ENCODE assay signal across 1 cellular context in the genomic region with DNA sequence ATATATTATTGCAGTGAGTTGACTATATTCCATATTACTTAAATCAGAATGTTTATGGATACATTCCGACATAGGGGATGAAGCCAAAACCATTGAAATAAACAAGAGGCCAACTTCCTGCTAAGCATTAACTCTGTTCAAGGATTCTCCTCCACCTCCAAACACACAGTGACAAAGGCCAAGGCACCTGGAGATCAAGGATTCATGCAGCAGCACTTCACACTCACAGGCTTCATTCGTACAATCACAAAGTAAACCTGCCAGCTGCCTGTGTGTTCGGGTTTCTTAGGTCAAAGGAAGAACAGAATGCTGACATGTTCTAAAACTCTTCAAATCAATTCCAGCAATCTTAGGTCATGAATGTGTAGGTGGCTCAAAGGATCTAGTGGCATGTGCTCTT.
TF ChIP-seq lines count a peak whose summit lies in the region.

No MANE protein-coding gene starts in this region.

TF ChIP-seq in GM23338, 12 proteins besides CTCF, POLR2A, EP300 and RAD21:
- TF ChIP-seq NANOG (IDR thresholded peaks at IDR 0.05; ENCODE audit: borderline replicate concordance), result no peak
- no peak for TF ChIP-seq ZNF331 (CRISPR knock-in tag; IDR thresholded peaks at IDR 0.05; ENCODE audit: low read depth)
- no peak for TF ChIP-seq EZH2phosphoT487 (IDR thresholded peaks at IDR 0.05; ENCODE audit: unreplicated experiment)
- TF ChIP-seq, protein P1, sequence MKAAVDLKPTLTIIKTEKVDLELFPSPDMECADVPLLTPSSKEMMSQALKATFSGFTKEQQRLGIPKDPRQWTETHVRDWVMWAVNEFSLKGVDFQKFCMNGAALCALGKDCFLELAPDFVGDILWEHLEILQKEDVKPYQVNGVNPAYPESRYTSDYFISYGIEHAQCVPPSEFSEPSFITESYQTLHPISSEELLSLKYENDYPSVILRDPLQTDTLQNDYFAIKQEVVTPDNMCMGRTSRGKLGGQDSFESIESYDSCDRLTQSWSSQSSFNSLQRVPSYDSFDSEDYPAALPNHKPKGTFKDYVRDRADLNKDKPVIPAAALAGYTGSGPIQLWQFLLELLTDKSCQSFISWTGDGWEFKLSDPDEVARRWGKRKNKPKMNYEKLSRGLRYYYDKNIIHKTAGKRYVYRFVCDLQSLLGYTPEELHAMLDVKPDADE (IDR thresholded peaks at IDR 0.05), result no peak
- no peak for TF ChIP-seq STAT1 (IDR thresholded peaks at IDR 0.05; ENCODE audit: unreplicated experiment)
- no peak for TF ChIP-seq POLR2AphosphoS5 (IDR thresholded peaks at IDR 0.05; ENCODE audit: low read depth)
- no peak for TF ChIP-seq EZH2 (IDR thresholded peaks at IDR 0.05; ENCODE audit: low read depth, unreplicated experiment)
- TF ChIP-seq, protein P2, sequence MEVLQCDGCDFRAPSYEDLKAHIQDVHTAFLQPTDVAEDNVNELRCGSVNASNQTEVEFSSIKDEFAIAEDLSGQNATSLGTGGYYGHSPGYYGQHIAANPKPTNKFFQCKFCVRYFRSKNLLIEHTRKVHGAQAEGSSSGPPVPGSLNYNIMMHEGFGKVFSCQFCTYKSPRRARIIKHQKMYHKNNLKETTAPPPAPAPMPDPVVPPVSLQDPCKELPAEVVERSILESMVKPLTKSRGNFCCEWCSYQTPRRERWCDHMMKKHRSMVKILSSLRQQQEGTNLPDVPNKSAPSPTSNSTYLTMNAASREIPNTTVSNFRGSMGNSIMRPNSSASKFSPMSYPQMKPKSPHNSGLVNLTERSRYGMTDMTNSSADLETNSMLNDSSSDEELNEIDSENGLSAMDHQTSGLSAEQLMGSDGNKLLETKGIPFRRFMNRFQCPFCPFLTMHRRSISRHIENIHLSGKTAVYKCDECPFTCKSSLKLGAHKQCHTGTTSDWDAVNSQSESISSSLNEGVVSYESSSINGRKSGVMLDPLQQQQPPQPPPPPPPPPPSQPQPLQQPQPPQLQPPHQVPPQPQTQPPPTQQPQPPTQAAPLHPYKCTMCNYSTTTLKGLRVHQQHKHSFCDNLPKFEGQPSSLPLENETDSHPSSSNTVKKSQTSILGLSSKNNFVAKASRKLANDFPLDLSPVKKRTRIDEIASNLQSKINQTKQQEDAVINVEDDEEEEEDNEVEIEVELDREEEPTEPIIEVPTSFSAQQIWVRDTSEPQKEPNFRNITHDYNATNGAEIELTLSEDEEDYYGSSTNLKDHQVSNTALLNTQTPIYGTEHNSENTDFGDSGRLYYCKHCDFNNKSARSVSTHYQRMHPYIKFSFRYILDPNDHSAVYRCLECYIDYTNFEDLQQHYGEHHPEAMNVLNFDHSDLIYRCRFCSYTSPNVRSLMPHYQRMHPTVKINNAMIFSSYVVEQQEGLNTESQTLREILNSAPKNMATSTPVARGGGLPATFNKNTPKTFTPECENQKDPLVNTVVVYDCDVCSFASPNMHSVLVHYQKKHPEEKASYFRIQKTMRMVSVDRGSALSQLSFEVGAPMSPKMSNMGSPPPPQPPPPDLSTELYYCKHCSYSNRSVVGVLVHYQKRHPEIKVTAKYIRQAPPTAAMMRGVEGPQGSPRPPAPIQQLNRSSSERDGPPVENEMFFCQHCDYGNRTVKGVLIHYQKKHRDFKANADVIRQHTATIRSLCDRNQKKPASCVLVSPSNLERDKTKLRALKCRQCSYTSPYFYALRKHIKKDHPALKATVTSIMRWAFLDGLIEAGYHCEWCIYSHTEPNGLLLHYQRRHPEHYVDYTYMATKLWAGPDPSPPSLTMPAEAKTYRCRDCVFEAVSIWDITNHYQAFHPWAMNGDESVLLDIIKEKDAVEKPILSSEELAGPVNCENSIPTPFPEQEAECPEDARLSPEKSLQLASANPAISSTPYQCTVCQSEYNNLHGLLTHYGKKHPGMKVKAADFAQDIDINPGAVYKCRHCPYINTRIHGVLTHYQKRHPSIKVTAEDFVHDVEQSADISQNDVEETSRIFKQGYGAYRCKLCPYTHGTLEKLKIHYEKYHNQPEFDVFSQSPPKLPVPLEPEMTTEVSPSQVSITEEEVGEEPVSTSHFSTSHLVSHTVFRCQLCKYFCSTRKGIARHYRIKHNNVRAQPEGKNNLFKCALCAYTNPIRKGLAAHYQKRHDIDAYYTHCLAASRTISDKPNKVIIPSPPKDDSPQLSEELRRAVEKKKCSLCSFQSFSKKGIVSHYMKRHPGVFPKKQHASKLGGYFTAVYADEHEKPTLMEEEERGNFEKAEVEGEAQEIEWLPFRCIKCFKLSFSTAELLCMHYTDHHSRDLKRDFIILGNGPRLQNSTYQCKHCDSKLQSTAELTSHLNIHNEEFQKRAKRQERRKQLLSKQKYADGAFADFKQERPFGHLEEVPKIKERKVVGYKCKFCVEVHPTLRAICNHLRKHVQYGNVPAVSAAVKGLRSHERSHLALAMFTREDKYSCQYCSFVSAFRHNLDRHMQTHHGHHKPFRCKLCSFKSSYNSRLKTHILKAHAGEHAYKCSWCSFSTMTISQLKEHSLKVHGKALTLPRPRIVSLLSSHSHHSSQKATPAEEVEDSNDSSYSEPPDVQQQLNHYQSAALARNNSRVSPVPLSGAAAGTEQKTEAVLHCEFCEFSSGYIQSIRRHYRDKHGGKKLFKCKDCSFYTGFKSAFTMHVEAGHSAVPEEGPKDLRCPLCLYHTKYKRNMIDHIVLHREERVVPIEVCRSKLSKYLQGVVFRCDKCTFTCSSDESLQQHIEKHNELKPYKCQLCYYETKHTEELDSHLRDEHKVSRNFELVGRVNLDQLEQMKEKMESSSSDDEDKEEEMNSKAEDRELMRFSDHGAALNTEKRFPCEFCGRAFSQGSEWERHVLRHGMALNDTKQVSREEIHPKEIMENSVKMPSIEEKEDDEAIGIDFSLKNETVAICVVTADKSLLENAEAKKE (CRISPR knock-in tag; IDR thresholded peaks at IDR 0.05), result no peak
- TF ChIP-seq, protein P3, sequence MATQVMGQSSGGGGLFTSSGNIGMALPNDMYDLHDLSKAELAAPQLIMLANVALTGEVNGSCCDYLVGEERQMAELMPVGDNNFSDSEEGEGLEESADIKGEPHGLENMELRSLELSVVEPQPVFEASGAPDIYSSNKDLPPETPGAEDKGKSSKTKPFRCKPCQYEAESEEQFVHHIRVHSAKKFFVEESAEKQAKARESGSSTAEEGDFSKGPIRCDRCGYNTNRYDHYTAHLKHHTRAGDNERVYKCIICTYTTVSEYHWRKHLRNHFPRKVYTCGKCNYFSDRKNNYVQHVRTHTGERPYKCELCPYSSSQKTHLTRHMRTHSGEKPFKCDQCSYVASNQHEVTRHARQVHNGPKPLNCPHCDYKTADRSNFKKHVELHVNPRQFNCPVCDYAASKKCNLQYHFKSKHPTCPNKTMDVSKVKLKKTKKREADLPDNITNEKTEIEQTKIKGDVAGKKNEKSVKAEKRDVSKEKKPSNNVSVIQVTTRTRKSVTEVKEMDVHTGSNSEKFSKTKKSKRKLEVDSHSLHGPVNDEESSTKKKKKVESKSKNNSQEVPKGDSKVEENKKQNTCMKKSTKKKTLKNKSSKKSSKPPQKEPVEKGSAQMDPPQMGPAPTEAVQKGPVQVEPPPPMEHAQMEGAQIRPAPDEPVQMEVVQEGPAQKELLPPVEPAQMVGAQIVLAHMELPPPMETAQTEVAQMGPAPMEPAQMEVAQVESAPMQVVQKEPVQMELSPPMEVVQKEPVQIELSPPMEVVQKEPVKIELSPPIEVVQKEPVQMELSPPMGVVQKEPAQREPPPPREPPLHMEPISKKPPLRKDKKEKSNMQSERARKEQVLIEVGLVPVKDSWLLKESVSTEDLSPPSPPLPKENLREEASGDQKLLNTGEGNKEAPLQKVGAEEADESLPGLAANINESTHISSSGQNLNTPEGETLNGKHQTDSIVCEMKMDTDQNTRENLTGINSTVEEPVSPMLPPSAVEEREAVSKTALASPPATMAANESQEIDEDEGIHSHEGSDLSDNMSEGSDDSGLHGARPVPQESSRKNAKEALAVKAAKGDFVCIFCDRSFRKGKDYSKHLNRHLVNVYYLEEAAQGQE (IDR thresholded peaks at IDR 0.05; ENCODE audit: unreplicated experiment), result no peak
